ENCODE assay signal across 18 cellular contexts in the genomic region with DNA sequence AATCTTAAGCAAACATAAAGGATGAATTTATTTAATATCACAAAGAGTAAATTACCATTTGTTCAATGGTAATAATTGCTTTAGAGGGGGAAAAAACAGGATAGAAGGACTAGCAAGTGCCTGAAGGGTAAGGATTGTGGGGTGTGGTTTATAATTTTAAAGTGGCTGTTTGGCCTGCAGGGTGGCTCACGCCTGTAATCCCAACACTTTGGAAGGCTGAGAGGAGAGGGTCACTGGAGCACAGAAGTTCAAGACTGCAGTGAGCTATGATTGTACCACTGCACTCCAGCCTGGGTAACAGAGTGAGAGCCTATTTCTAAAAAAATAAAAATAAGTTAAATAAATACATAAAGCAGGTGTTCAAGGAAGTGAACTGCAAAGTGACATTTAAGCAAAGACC.
"Had no signal": no experiment of that assay in that cellular context is flagged by ENCODE, and none has a peak within 500 bp of the region (broad histone marks: within the 10 kb centered on the region; RNA-seq: fewer than 3 reads in every experiment).

No MANE protein-coding gene starts in this region.

- H3K27ac ChIP-seq: gastrocnemius medialis, heart left ventricle had no signal

- H3K9me3 Mint-ChIP-seq: natural killer cell treated with Interleukin-12 subunit alpha and Interleukin-12 subunit beta and Interleukin-15 and Interleukin-18, amount 100 ng/mL, for 72 hours had no signal

- H3K27ac Mint-ChIP-seq: activated CD4-positive, alpha-beta T cell treated with anti-CD3 and anti-CD28 coated beads, Interleukin-2, amount 10 ng/mL, durations not matched to agents 24 days and 14 days; activated naive CD8-positive, alpha-beta T cell treated with anti-CD3 and anti-CD28 coated beads, Interleukin-2, amount 10 ng/mL, durations not matched to agents 7 days and 5 days; T-helper 1 cell treated with Interleukin-12 subunit alpha and Interleukin-12 subunit beta and Interleukin-4 antibody, amounts not matched to agents 30 μg/mL and 1 μg/mL, for 36 hours; type B pancreatic cell had no signal

- ATAC-seq: gastrocnemius medialis; heart left ventricle; natural killer cell treated with Interleukin-12 subunit alpha and Interleukin-12 subunit beta and Interleukin-15 and Interleukin-18, amount 100 ng/mL, for 72 hours had no signal

- H3K4me1 ChIP-seq: gastrocnemius medialis had no signal

- H3K36me3 ChIP-seq: gastrocnemius medialis, heart left ventricle had no signal

- H3K36me3 Mint-ChIP-seq: type B pancreatic cell had no signal

- H3K4me3 ChIP-seq: gastrocnemius medialis, heart left ventricle, skin epidermis had no signal

- H3K9me3 ChIP-seq: gastrocnemius medialis had no signal

- H3K27me3 Mint-ChIP-seq: activated CD4-positive, alpha-beta T cell treated with anti-CD3 and anti-CD28 coated beads, Interleukin-2, amount 10 ng/mL, durations not matched to agents 24 days and 14 days; activated naive CD8-positive, alpha-beta T cell treated with anti-CD3 and anti-CD28 coated beads, Interleukin-2, amount 10 ng/mL, durations not matched to agents 7 days and 5 days; type B pancreatic cell had no signal

- H3K4me1 Mint-ChIP-seq: activated CD4-positive, alpha-beta T cell treated with anti-CD3 and anti-CD28 coated beads, Interleukin-2, amount 10 ng/mL, durations not matched to agents 24 days and 14 days had no signal

- H3K27me3 ChIP-seq: gastrocnemius medialis, heart left ventricle had no signal

- DNase-seq: activated CD4-positive, alpha-beta T cell treated with anti-CD3 and anti-CD28 coated beads, Interleukin-2, amount 10 ng/mL, durations not matched to agents 24 days and 14 days; activated naive CD4-positive, alpha-beta T cell; activated naive CD8-positive, alpha-beta T cell treated with anti-CD3 and anti-CD28 coated beads, Interleukin-2, amount 10 ng/mL, durations not matched to agents 7 days and 5 days; anterior cingulate cortex; cerebellar nuclear complex; effector memory CD4-positive, alpha-beta T cell; gastrocnemius medialis; heart left ventricle; mesendoderm; posterior cingulate gyrus; stimulated activated CD4-positive, alpha-beta T cell treated with anti-CD3 and anti-CD28 coated beads, Interleukin-15, amount 100 ng/mL, for 24 hours; stimulated activated CD4-positive, alpha-beta T cell treated with anti-CD3 and anti-CD28 coated beads, Interleukin-4, amount 100 ng/mL, for 1 hour; stimulated activated naive CD4-positive, alpha-beta T cell; substantia nigra had no signal

- H3K4me3 Mint-ChIP-seq: activated CD4-positive, alpha-beta T cell treated with anti-CD3 and anti-CD28 coated beads, Interleukin-2, amount 10 ng/mL, durations not matched to agents 24 days and 14 days; activated naive CD8-positive, alpha-beta T cell treated with anti-CD3 and anti-CD28 coated beads, Interleukin-2, amount 10 ng/mL, durations not matched to agents 7 days and 5 days; natural killer cell treated with Interleukin-12 subunit alpha and Interleukin-12 subunit beta and Interleukin-15 and Interleukin-18, amount 100 ng/mL, for 72 hours; T-helper 1 cell treated with Interleukin-12 subunit alpha and Interleukin-12 subunit beta and Interleukin-4 antibody, amounts not matched to agents 30 μg/mL and 1 μg/mL, for 36 hours; type B pancreatic cell had no signal
